ENCODE assay signal across 8 cellular contexts in the genomic region with DNA sequence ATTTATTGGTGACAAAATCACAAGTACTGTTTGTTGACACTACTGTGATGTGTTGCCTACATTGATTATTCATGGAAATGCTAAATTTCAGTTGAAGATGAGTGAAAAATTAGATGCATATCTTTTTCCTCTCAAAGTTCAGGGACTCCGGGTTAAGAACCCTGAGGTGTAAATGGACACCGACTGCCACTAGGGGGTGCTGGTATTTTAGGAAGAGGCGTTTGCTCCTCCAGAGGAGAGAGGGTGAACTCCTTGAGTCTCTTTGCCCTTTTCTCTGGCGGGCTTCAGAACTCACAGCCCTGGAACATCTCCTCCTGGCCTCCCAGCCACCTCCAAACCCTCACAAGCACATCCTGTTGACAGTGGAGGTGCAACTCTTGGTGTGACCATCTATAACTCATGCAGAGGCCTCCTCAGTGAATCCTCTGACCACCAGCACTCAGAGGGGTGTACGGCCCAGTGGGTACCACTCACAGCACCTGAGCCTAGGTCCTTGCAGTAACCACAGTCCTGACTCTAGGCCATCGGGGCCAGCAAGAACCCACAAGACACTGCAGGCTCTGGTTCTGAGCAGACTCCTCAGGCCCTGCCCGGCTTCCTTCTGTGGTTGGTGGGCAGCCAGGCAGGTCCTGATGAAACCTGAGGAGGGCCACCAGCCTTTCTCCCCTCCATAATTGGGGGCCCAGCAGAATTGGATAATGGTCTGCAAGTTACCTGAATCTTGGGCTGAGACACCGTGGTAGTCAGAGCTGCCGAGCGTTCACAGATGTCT. TPM values are rescaled to one million over a fixed set of nuclear protein-coding genes. Genes with fewer than 3 reads are reported as not detected.
A peak's percentile ranks its signal among the peaks of the same experiment; 100 is the strongest.
DNase-seq lines count a peak whose midpoint lies in the region; ATAC-seq and TF ChIP-seq lines count a peak whose summit lies in the region.

No MANE protein-coding gene starts in this region.

- H3K36me3 ChIP-seq in Loucy (ENCODE audit: insufficient read depth, low read length) (no peaks in the 10 kb centered on the region), WERI-Rb-1 (no peaks in the 10 kb centered on the region), mammary epithelial cell (ENCODE audit: insufficient read depth, low read length) (no peaks in the 10 kb centered on the region)

- CTCF ChIA-PET in mammary epithelial cell (lab: Charles Lee; ENCODE audit: low non-redundant PET): no interaction called here

- H3K4me1 ChIP-seq in Loucy (ENCODE audit: insufficient read depth, low read length, poor library complexity, severe bottlenecking) (peaks cover 6% of the 10 kb centered on the region), mammary epithelial cell (ENCODE audit: insufficient read depth, low read length) (no peaks in the 10 kb centered on the region)

- intact Hi-C loops in mammary epithelial cell (cut with micrococcal nuclease): loop anchor here (5.0 to 10.0 kb wide), 3 partner anchors 207 to 927 kb away; no protein-coding TSS in a partner anchor
- intact Hi-C loops in left colon (cut with DNase I, micrococcal nuclease): loop anchor here in 1 of 2 donors (5.0 kb wide), 1 partner anchor 531 kb away; no protein-coding TSS in a partner anchor

- no peaks in the 10 kb centered on the region for H4K20me1 ChIP-seq in Loucy (ENCODE audit: insufficient read depth, low read length, poor library complexity, severe bottlenecking)
- no peaks in the 10 kb centered on the region for H4K20me1 ChIP-seq in mammary epithelial cell (ENCODE audit: insufficient read depth, low read length)

- dilution Hi-C loops in mammary epithelial cell (cut with HindIII; ENCODE audit: low sequenced_read_pairs): no loop called here

- no peaks in the 10 kb centered on the region for H3K79me2 ChIP-seq in Loucy (ENCODE audit: insufficient read depth, low read length)
- no peaks in the 10 kb centered on the region for H3K79me2 ChIP-seq in mammary epithelial cell (ENCODE audit: insufficient read depth, low read length)

- H3K4me2 ChIP-seq in Loucy (ENCODE audit: low read depth, low read length, poor library complexity, severe bottlenecking): peak overlapping the region; percentile 16
- no peak overlapping the region for H3K4me2 ChIP-seq in mammary epithelial cell (ENCODE audit: insufficient read depth, low read depth, low read length)

- H3K9ac ChIP-seq in Loucy (ENCODE audit: low read depth, low read length, poor library complexity, severe bottlenecking) (no peak overlapping the region), mammary epithelial cell (ENCODE audit: insufficient read depth, low read length) (no peak overlapping the region)

- TF ChIP-seq CTCF in Loucy (conservative IDR thresholded peaks at IDR 0.05; ENCODE audit: low read length) (peak; percentile 94), WERI-Rb-1 (IDR thresholded peaks at IDR 0.05; ENCODE audit: low read depth, low read length) (peak; percentile 81), mammary epithelial cell (conservative IDR thresholded peaks at IDR 0.05 in 1 of 2, IDR thresholded peaks at IDR 0.05 in 1 of 2; ENCODE audit: extremely low read depth in 1 of 2, insufficient read depth in 1 of 2, low read depth in 1 of 2, low read length in 2 of 2) (peak; percentile 72 to 83)

- peak overlapping the region; percentile 85 for H2AFZ ChIP-seq in Loucy (ENCODE audit: low read length)
- peak overlapping the region; percentile 48 for H2AFZ ChIP-seq in mammary epithelial cell (ENCODE audit: low read depth, low read length)

- H3K9me2 ChIP-seq in Loucy (replicated peaks; ENCODE audit: low read depth, low read length): no peaks in the 10 kb centered on the region

- H3K9me3 ChIP-seq in Loucy (ENCODE audit: insufficient read depth, low read depth, low read length): no peaks in the 10 kb centered on the region; the same call in 1 of the 2 replicates
- H3K9me3 ChIP-seq in WERI-Rb-1 (ENCODE audit: severe bottlenecking): no peaks in the 10 kb centered on the region
- H3K9me3 ChIP-seq in mammary epithelial cell (replicated peaks; ENCODE audit: insufficient read depth, low read length): no peaks in the 10 kb centered on the region

- no peaks in the 10 kb centered on the region for H3F3A ChIP-seq in Loucy (ENCODE audit: low read depth)

- peak; percentile 75 for ATAC-seq in left colon
- no peak for ATAC-seq in GM21619 (IDR thresholded peaks at IDR 0.05; ENCODE audit: unreplicated experiment)
- no peak for ATAC-seq in HG03139 (IDR thresholded peaks at IDR 0.05; ENCODE audit: unreplicated experiment)

- in situ Hi-C loops in G401 (cut with HindIII; ENCODE audit: low sequenced_read_pairs) (no loop called here), mammary epithelial cell (cut with MboI; ENCODE audit: low sequenced_read_pairs in 2 of 2) (loop anchor here (10.0 kb wide), 1 partner anchor 523 kb away; no protein-coding TSS in a partner anchor)

- no peaks in the 10 kb centered on the region for H3K27me3 ChIP-seq in Loucy (ENCODE audit: insufficient read depth, low read length, poor library complexity, severe bottlenecking)
- H3K27me3 ChIP-seq in WERI-Rb-1 (ENCODE audit: insufficient read depth, low read depth, severe bottlenecking): no peaks in the 10 kb centered on the region
- H3K27me3 ChIP-seq in mammary epithelial cell (ENCODE audit: insufficient read depth, low read length): no peaks in the 10 kb centered on the region

- no peak overlapping the region for H3K4me3 ChIP-seq in Loucy (ENCODE audit: low read length, poor library complexity, severe bottlenecking)
- H3K4me3 ChIP-seq in WERI-Rb-1 (ENCODE audit: low read depth, low read length): no peak overlapping the region
- H3K4me3 ChIP-seq in mammary epithelial cell (replicated peaks in 1 of 3; ENCODE audit: insufficient read depth in 1 of 3, low read depth in 2 of 3, low read length in 3 of 3): no peak overlapping the region

- BruUV-seq in mammary epithelial cell (replicated peaks; lab: Mats Ljungman, UMichigan): no TSS peak

- 59% methylated on average over 10 of the region's 10 CpGs for WGBS in mammary epithelial cell (ENCODE audit: low coverage, missing lambda C conversion rate)

- H3K27ac ChIP-seq in WERI-Rb-1 (no peak overlapping the region), mammary epithelial cell (ENCODE audit: insufficient read depth, low read depth, low read length) (no peak overlapping the region)

- DNase-seq in G401 (ENCODE audit: low spot score): peak; percentile 39
- peak; percentile 74 for DNase-seq in WERI-Rb-1
- DNase-seq in mammary epithelial cell: peak; percentile 47
- DNase-seq in left colon: peak; percentile 50 to 77
- peak; percentile 78 for DNase-seq in stimulated activated CD4-positive, alpha-beta T cell treated with anti-CD3 and anti-CD28 coated beads, Interleukin-4, amount 100 ng/mL, for 24 hours

RNA-seq across cellular contexts. Expression of gene PIK3R5, which starts 26.2 kb away (rescaled TPM):
- total RNA-seq in G401 (2014; rRNA removed; shearing (Covaris generic)): 0.07 TPM in 1 of 2 replicates, not detected in the other
- total RNA-seq in mammary epithelial cell (under 1 TPM in 1 of 2 donors, not detected in 1; 0.71 TPM), left colon (1 to 10 TPM; 3.2 to 4.9 TPM)
- 0.16 TPM for polyA plus RNA-seq in mammary epithelial cell
- 6.0 TPM for polyA minus RNA-seq in mammary epithelial cell

RNA-seq across cellular contexts. Expression of gene NTN1, which starts 29.6 kb away (rescaled TPM):
- total RNA-seq in G401 (2014; rRNA removed; shearing (Covaris generic)): not detected in 2 replicates
- total RNA-seq in mammary epithelial cell: 10 to 100 TPM in 1 of 2 donors, 1 to 10 TPM in 1; 5.2 to 18.6 TPM
- 9.3 TPM for polyA plus RNA-seq in mammary epithelial cell
- polyA minus RNA-seq in mammary epithelial cell: 6.0 TPM
- 1 to 10 TPM; 3.2 to 7.4 TPM for total RNA-seq in left colon
